ENCODE assay signal across 12 cellular contexts in genomic region chr3:142896201-142896755, GRCh38. TPM values are rescaled to one million over a fixed set of nuclear protein-coding genes. Genes with fewer than 3 reads are reported as not detected.
DNase-seq lines count a peak whose midpoint lies in the region; TF ChIP-seq lines count a peak whose summit lies in the region.
"Had no signal": no experiment of that assay in that cellular context is flagged by ENCODE, and none has a peak within 500 bp of the region (broad histone marks: within the 10 kb centered on the region; RNA-seq: fewer than 3 reads in every experiment).

No MANE protein-coding gene starts in this region.

- no peaks in the 10 kb centered on the region for H3K36me3 ChIP-seq in SK-N-SH (replicated peaks in 1 of 2; ENCODE audit: control insufficient read depth in 1 of 2, insufficient read depth in 2 of 2, low read length in 1 of 2)
- no peaks in the 10 kb centered on the region for H3K36me3 ChIP-seq in tibial artery

- H4K20me1 ChIP-seq in SK-N-SH (ENCODE audit: insufficient read depth), result no peaks in the 10 kb centered on the region

- H3K79me2 ChIP-seq in SK-N-SH (ENCODE audit: insufficient read depth), result no peaks in the 10 kb centered on the region

- peak overlapping the region; percentile 38; the same call in 1 of the 2 replicates for H2AFZ ChIP-seq in SK-N-SH (ENCODE audit: low read depth)

- H3K9me3 ChIP-seq in SK-N-SH (no peaks in the 10 kb centered on the region), tibial artery (no peaks in the 10 kb centered on the region)
- H3K9me3 ChIP-seq: psoas muscle had no signal

- H3F3A ChIP-seq in SK-N-SH (replicated peaks; ENCODE audit: insufficient read depth), result peaks cover 8% of the 10 kb centered on the region

- H3K9ac ChIP-seq in SK-N-SH, result no peak overlapping the region

- no peaks in the 10 kb centered on the region for H3K9me2 ChIP-seq in SK-N-SH

- WGBS in SK-N-SH (ENCODE audit: low lambda C conversion rate), result 52% methylated on average over 9 of the region's 9 CpGs

- TF ChIP-seq CTCF in SK-N-SH (IDR thresholded peaks at IDR 0.05) (no peak), fibroblast of the aortic adventitia (IDR thresholded peaks at IDR 0.05; ENCODE audit: insufficient read depth, low read length) (no peak), tibial artery (IDR thresholded peaks at IDR 0.05) (no peak)

- no peak for TF ChIP-seq EP300 in SK-N-SH (IDR thresholded peaks at IDR 0.05; ENCODE audit: borderline replicate concordance in 1 of 2, low read depth in 1 of 2, low read length in 1 of 2)

- H3K27me3 ChIP-seq in SK-N-SH (ENCODE audit: insufficient read depth), result no peaks in the 10 kb centered on the region
- H3K27me3 ChIP-seq in tibial artery, result no peaks in the 10 kb centered on the region

- H3K4me3 ChIP-seq in SK-N-SH (ENCODE audit: low read depth in 2 of 2, low read length in 1 of 2), result no peak overlapping the region
- H3K4me3 ChIP-seq in fibroblast of the aortic adventitia (ENCODE audit: low read depth, low read length), result no peak overlapping the region
- no peak overlapping the region for H3K4me3 ChIP-seq in tibial artery
- H3K4me3 ChIP-seq: psoas muscle had no signal

- H3K4me1 ChIP-seq in SK-N-SH (ENCODE audit: control insufficient read depth in 1 of 2, insufficient read depth in 2 of 2, low read depth in 1 of 2, low read length in 1 of 2), result no peaks in the 10 kb centered on the region
- peaks cover 0 to 8% (median 0%) of the 10 kb centered on the region in 4 donors for H3K4me1 ChIP-seq in tibial artery
- H3K4me1 ChIP-seq: psoas muscle had no signal

- no peak overlapping the region for H3K4me2 ChIP-seq in SK-N-SH

- peak overlapping the region in 1 of 2 experiments; percentile 47; a peak in 2 of 4 replicates for H3K27ac ChIP-seq in SK-N-SH (ENCODE audit: low read depth in 2 of 2, low read length in 1 of 2)
- H3K27ac ChIP-seq in tibial artery, result no peak overlapping the region
- H3K27ac ChIP-seq: psoas muscle had no signal

- CTCF ChIA-PET in SK-N-SH (lab: Yijun Ruan, JAX), result no interaction called here

- TF ChIP-seq RAD21 in SK-N-SH (IDR thresholded peaks at IDR 0.05; ENCODE audit: low read length), result no peak

- POLR2A ChIA-PET in SK-N-SH (lab: Yijun Ruan, JAX), result no interaction called here

- intact Hi-C loops in tibial artery (cut with DNase I; ENCODE audit: low total_unique reads), result no loop called here

- DNase-seq in HCEC 1CT (peak; percentile 83), SK-N-SH (no peak), fibroblast of the aortic adventitia (ENCODE audit: low read depth) (peak; percentile 73), DMS153 (lab: John Stamatoyannopoulos, UW) (no peak), tibial artery (no peak), SKM-1 treated with dmso at 0.1 percent for 144 hours (lab: John Stamatoyannopoulos, UW; ENCODE audit: unreplicated experiment) (no peak)
- no peak for DNase-seq in activated CD4-positive, CD25-positive, alpha-beta regulatory T cell (lab: John Stamatoyannopoulos, UW)
- DNase-seq: activated naive CD8-positive, alpha-beta T cell treated with anti-CD3 and anti-CD28 coated beads, Interleukin-2, amount 50 U/mL, for 24 hours; DMS53; MM.1S; NCI-H510A; psoas muscle had no signal

TF ChIP-seq in SK-N-SH, 30 proteins besides CTCF, POLR2A, EP300 and RAD21:
- TF ChIP-seq PBX3 (IDR thresholded peaks at IDR 0.05) (peak; percentile 56), FOSL2 (IDR thresholded peaks at IDR 0.05; ENCODE audit: borderline replicate concordance, low read depth) (peak; percentile 88), TCF12 (IDR thresholded peaks at IDR 0.05) (peak; percentile 59), SMC3 (IDR thresholded peaks at IDR 0.05; ENCODE audit: low read depth, low read length) (no peak), JUND (IDR thresholded peaks at IDR 0.05) (peak; percentile 80), GATA2 (CRISPR knock-in tag; IDR thresholded peaks at IDR 0.05) (no peak)
- TF ChIP-seq, protein P1, sequence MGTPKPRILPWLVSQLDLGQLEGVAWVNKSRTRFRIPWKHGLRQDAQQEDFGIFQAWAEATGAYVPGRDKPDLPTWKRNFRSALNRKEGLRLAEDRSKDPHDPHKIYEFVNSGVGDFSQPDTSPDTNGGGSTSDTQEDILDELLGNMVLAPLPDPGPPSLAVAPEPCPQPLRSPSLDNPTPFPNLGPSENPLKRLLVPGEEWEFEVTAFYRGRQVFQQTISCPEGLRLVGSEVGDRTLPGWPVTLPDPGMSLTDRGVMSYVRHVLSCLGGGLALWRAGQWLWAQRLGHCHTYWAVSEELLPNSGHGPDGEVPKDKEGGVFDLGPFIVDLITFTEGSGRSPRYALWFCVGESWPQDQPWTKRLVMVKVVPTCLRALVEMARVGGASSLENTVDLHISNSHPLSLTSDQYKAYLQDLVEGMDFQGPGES (IDR thresholded peaks at IDR 0.05; ENCODE audit: low read depth, low read length), result no peak
- TF ChIP-seq, protein P2, sequence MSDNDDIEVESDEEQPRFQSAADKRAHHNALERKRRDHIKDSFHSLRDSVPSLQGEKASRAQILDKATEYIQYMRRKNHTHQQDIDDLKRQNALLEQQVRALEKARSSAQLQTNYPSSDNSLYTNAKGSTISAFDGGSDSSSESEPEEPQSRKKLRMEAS (IDR thresholded peaks at IDR 0.05; ENCODE audit: low read depth), result no peak

RNA-seq across cellular contexts. Expression of gene PCOLCE2, which starts 7.4 kb away (rescaled TPM):
- 22.2 and 25.4 TPM in 2 replicates for polyA plus RNA-seq in SK-N-SH (2012; rRNA removed)
- 26.6 and 26.8 TPM in 2 replicates for polyA plus RNA-seq in SK-N-SH (2012; cell fraction: cytosol; rRNA removed)
- polyA plus RNA-seq in SK-N-SH (2012; cell fraction: nucleus; rRNA removed), result 15.3 and 18.2 TPM in 2 replicates
- 31.6 and 98.4 TPM in 2 replicates for total RNA-seq in fibroblast of the aortic adventitia (ENCODE audit: low replicate concordance)

Comparison
In these comparisons a context has a peak if more than half of its experiments do, and no peak if none do; other contexts are left out.
1. DNase-seq: peak in HCEC 1CT (single experiment) and fibroblast of the aortic adventitia (single experiment); none in SK-N-SH (single experiment), DMS153 (single experiment), tibial artery (0 of 2), activated CD4-positive, CD25-positive, alpha-beta regulatory T cell (0 of 4) and SKM-1 treated with dmso at 0.1 percent for 144 hours (single experiment).